7 cellular contexts compared by ENCODE assay signal in genomic region chrX:54821310-54821709, GRCh38. TPM values are rescaled to one million over a fixed set of nuclear protein-coding genes. Genes with fewer than 3 reads are reported as not detected.
"Had no signal": no experiment of that assay in that cellular context is flagged by ENCODE, and none has a peak within 500 bp of the region (broad histone marks: within the 10 kb centered on the region; RNA-seq: fewer than 3 reads in every experiment).

No MANE protein-coding gene starts in this region.

- H3K9me3 Mint-ChIP-seq: IgD-negative memory B cell had no signal

- DNase-seq: IMR-90, KBM-7 had no signal

- ATAC-seq: HepG2, K562 had no signal

- H3K27ac ChIP-seq: HL-60 had no signal

- H3K4me3 Mint-ChIP-seq: IgD-negative memory B cell had no signal

- H3K27me3 Mint-ChIP-seq: IgD-negative memory B cell had no signal

- H3K27ac Mint-ChIP-seq: IgD-negative memory B cell had no signal

- H3K4me3 ChIP-seq: K562 had no signal

RNA-seq across cellular contexts. Expression of gene ITIH6, which starts 23.3 kb away (rescaled TPM):
- total RNA-seq: HepG2, HT1080, IMR-90, K562 had no signal
- polyA plus RNA-seq: HepG2, IgD-negative memory B cell, IMR-90 had no signal
